Comparison of ENCODE assay signal across 9 cellular contexts in the genomic region with DNA sequence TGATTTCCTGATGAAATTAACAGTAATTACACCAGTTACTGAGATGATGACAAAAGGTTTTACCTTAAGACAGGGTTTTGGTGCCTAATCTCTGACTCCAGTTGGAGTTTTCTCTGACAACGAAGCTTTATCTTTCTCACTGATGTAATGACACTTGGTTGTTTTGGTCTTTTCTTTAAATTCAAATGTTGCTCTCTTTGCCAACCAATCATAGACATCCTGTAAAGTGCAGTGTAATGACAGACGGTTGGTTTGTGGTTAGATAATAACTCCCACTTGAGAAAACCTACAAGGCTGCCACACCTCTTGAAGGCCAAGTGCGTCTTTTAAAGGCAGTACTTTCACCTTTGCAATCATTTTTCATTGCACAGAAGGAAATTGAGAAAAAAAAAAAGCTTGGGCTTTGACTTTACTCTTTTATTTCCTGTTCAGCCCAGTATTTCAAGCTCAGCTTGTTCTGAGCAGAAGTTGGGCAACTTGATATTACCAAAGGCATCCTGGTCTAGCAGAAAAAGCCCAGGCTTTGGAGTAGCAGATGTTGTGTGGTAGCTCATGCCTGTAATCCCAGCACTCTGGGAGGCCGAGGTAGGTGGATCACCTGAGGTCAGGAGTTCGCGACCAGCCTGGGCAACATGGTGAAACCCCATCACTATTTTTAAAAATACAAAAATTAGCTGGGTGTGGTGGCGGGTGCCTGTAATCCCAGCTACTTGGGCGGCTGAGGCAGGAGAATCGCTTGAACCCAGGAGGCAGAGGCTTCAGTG. TPM values are rescaled to one million over a fixed set of nuclear protein-coding genes. Genes with fewer than 3 reads are reported as not detected.
A peak's percentile ranks its signal among the peaks of the same experiment; 100 is the strongest.
DNase-seq lines count a peak whose midpoint lies in the region; ATAC-seq and TF ChIP-seq lines count a peak whose summit lies in the region.
"Had no signal": no experiment of that assay in that cellular context is flagged by ENCODE, and none has a peak within 500 bp of the region (broad histone marks: within the 10 kb centered on the region; RNA-seq: fewer than 3 reads in every experiment).

No MANE protein-coding gene starts in this region.

- DNase-seq in GM13976 (ENCODE audit: low spot score) (peak; percentile 73), NCI-H748 treated with DMSO at 0.1 percent for 48 hours (lab: John Stamatoyannopoulos, UW) (peak; percentile 9), activated T-cell treated with anti-CD3 and anti-CD28 coated beads for 4 hours (peak; percentile 36), hepatocyte (ENCODE audit: low spot score) (peak; percentile 50), transverse colon (peak; percentile 56)

- intact Hi-C loops in transverse colon (cut with DNase I; ENCODE audit: low total_unique reads): no loop called here

- H3K27me3 ChIP-seq in hepatocyte (no peaks in the 10 kb centered on the region), transverse colon (no peaks in the 10 kb centered on the region)

- H3K9me3 ChIP-seq in hepatocyte (ENCODE audit: low read depth): no peaks in the 10 kb centered on the region
- H3K9me3 ChIP-seq in transverse colon: no peaks in the 10 kb centered on the region

- no peaks in the 10 kb centered on the region for H3K36me3 ChIP-seq in hepatocyte (replicated peaks; ENCODE audit: insufficient read depth, low read depth)
- no peaks in the 10 kb centered on the region for H3K36me3 ChIP-seq in transverse colon

- H3K4me2 ChIP-seq in hepatocyte: peak overlapping the region; percentile 27

- no peak for TF ChIP-seq CTCF in GM13976 (IDR thresholded peaks at IDR 0.05; ENCODE audit: borderline replicate concordance, control extremely low read depth, extremely low read depth, insufficient read depth, missing control alignments)
- no peak for TF ChIP-seq CTCF in hepatocyte (IDR thresholded peaks at IDR 0.05; ENCODE audit: poor library complexity)
- TF ChIP-seq CTCF in transverse colon (IDR thresholded peaks at IDR 0.05): no peak

- no peak overlapping the region for H3K4me3 ChIP-seq in hepatocyte
- H3K4me3 ChIP-seq in transverse colon: peak overlapping the region in 3 of 4 donors; percentile 21 to 49 (median 40)

- peaks cover 13% of the 10 kb centered on the region for H3K79me2 ChIP-seq in hepatocyte

- no peak overlapping the region for H2AFZ ChIP-seq in hepatocyte

- ATAC-seq in HG03108 (IDR thresholded peaks at IDR 0.05; ENCODE audit: unreplicated experiment) (peak; percentile 64), HG02870 (IDR thresholded peaks at IDR 0.05; ENCODE audit: unreplicated experiment) (no peak), HG03469 (IDR thresholded peaks at IDR 0.05; ENCODE audit: unreplicated experiment) (no peak)

- 67% methylated on average over 9 of the region's 9 CpGs for WGBS in hepatocyte (ENCODE audit: low lambda C conversion rate, missing lambda C conversion rate)
- WGBS in transverse colon (ENCODE audit: low coverage in 1 of 2), 2 donors: 30 to 42% methylated on average over 7 to 9 of the region's 9 CpGs

- H3K4me1 ChIP-seq in hepatocyte (ENCODE audit: insufficient read depth) (peaks cover 3% of the 10 kb centered on the region), transverse colon (peaks cover 12 to 77% (median 46%) of the 10 kb centered on the region in 4 donors)

- in situ Hi-C loops in GM13976 (cut with MboI; ENCODE audit: low sequenced_read_pairs, unreplicated experiment): no loop called here
- in situ Hi-C loops in transverse colon (cut with MboI; ENCODE audit: low pct_ligation_motif_present in 1 of 4, low pct_unique_long_range_greater_than_20kb in 1 of 4, low sequenced_read_pairs in 3 of 4): loop anchor here in 1 of 4 donors (25.0 kb wide), 1 partner anchor 89 kb away; the partner anchor contains the start of gene SLC30A2

- no peaks in the 10 kb centered on the region for H3K9me2 ChIP-seq in hepatocyte (replicated peaks; ENCODE audit: insufficient read depth)

- H4K20me1 ChIP-seq in hepatocyte (ENCODE audit: insufficient read depth, poor library complexity, severe bottlenecking): peaks cover 4% of the 10 kb centered on the region

- peak; percentile 90 for TF ChIP-seq POLR2A in transverse colon (IDR thresholded peaks at IDR 0.05)

- peak overlapping the region; percentile 64 for H3K27ac ChIP-seq in hepatocyte
- H3K27ac ChIP-seq in transverse colon: peak overlapping the region; percentile 89 to 95 (median 92)

- peak; percentile 45 for TF ChIP-seq EP300 in transverse colon (IDR thresholded peaks at IDR 0.05; ENCODE audit: low read depth)

RNA-seq across cellular contexts. Expression of gene PDIK1L, which starts 14.9 kb away (rescaled TPM):
- total RNA-seq in hepatocyte (12.5 and 16.8 TPM in 2 replicates), transverse colon (10 to 100 TPM in 2 of 4 donors, 1 to 10 TPM in 2; 4.0 to 15.6 (median 9.8) TPM)
- polyA plus RNA-seq in hepatocyte: 2.6 and 4.4 TPM in 2 replicates

RNA-seq across cellular contexts. Expression of gene FAM110D, which starts 32.4 kb away (rescaled TPM):
- total RNA-seq in hepatocyte: 0.10 and 0.16 TPM in 2 replicates
- 0.40 and 0.44 TPM in 2 replicates for polyA plus RNA-seq in hepatocyte
- 1 to 10 TPM in 3 of 4 donors, under 1 TPM in 1; 0.82 to 9.4 (median 2.9) TPM for total RNA-seq in transverse colon

RNA-seq across cellular contexts. Expression of gene C1orf232, which starts 42.3 kb away (rescaled TPM):
- total RNA-seq in hepatocyte (not detected in 2 replicates), transverse colon (not detected)
- not detected in 2 replicates for polyA plus RNA-seq in hepatocyte
- polyA plus RNA-seq: neural cell had no signal

RNA-seq across cellular contexts. Expression of gene ZNF593, which starts 43.2 kb away (rescaled TPM):
- total RNA-seq in hepatocyte: 20.5 and 25.7 TPM in 2 replicates
- 69.1 and 71.8 TPM in 2 replicates for polyA plus RNA-seq in hepatocyte
- total RNA-seq in transverse colon: 10 to 100 TPM in 3 of 4 donors, not detected in 1; 18.7 to 27.2 (median 26.9) TPM

RNA-seq across cellular contexts. Expression of gene ZNF593OS, which starts 45.1 kb away (rescaled TPM):
- total RNA-seq in hepatocyte: 0.10 TPM in 1 of 2 replicates, not detected in the other
- polyA plus RNA-seq in hepatocyte: 0.45 and 2.1 TPM in 2 replicates
- not detected for total RNA-seq in transverse colon
- polyA plus RNA-seq: neural cell had no signal

Comparison
In these comparisons a context has a peak if more than half of its experiments do, and no peak if none do; other contexts are left out.
1. DNase-seq: peak in every context shown above with its lines; median percentile 73 in GM13976; 56 in transverse colon; 50 in hepatocyte; 36 in activated T-cell treated with anti-CD3 and anti-CD28 coated beads for 4 hours; 9 in NCI-H748 treated with DMSO at 0.1 percent for 48 hours.